8 cellular contexts compared by ENCODE assay signal in genomic region chr1:89994805-89995594, GRCh38. TPM values are rescaled to one million over a fixed set of nuclear protein-coding genes. Genes with fewer than 3 reads are reported as not detected.
A peak's percentile ranks its signal among the peaks of the same experiment; 100 is the strongest.
DNase-seq lines count a peak whose midpoint lies in the region; ATAC-seq and TF ChIP-seq lines count a peak whose summit lies in the region.

ZNF326 (plus strand) TSS chr1:89995110; CDS start chr1:89995258, 148 bp downstream.

- WGBS in trophoblast cell (ENCODE audit: extremely low coverage, insufficient coverage, insufficient read length) = no CpG with 5 or more reads among the region's 88 CpGs
- 1% methylated on average over 40 of the region's 88 CpGs; no CpG with 5 or more reads in 1 of the 2 donors for WGBS in transverse colon (ENCODE audit: low coverage in 1 of 2), 2 donors

- peaks cover 9% of the 10 kb centered on the region for H3K79me2 ChIP-seq in trophoblast cell (ENCODE audit: control insufficient read depth, insufficient read depth, low read length, poor library complexity)

- ATAC-seq in HG02759 (IDR thresholded peaks at IDR 0.05; ENCODE audit: unreplicated experiment) = peak; percentile 97
- ATAC-seq in activated naive CD8-positive, alpha-beta T cell treated with anti-CD3 and anti-CD28 coated beads, Interleukin-2, amount 50 U/mL, for 24 hours = peak; percentile 95

- H2AFZ ChIP-seq in trophoblast cell (ENCODE audit: insufficient read depth, low read length, poor library complexity) = peak within 1 kb of the TSS; percentile 81

- peak within 1 kb of the TSS; percentile 97 for H3K4ac ChIP-seq in trophoblast cell (ENCODE audit: low read depth, low read length)

- no peaks in the 10 kb centered on the region for H3K36me3 ChIP-seq in trophoblast cell (ENCODE audit: control insufficient read depth in 1 of 2, insufficient read depth in 2 of 2, low read length in 2 of 2)
- no peaks in the 10 kb centered on the region for H3K36me3 ChIP-seq in transverse colon

- H3K4me3 Mint-ChIP-seq in activated naive CD8-positive, alpha-beta T cell treated with anti-CD3 and anti-CD28 coated beads, Interleukin-2, amount 50 U/mL, for 24 hours = peak within 1 kb of the TSS; percentile 89

- in situ Hi-C loops in transverse colon (cut with MboI; ENCODE audit: low pct_ligation_motif_present in 1 of 4, low pct_unique_long_range_greater_than_20kb in 1 of 4, low sequenced_read_pairs in 3 of 4) = loop anchor here in 3 of 4 donors (25.0 kb wide), 3 partner anchors 358 to 508 kb away; partner anchors contain the start of genes LRRC8B (in 1 of the 3) and LRRC8C (in 1 of the 3)

- no peak within 1 kb of the TSS for H3K23ac ChIP-seq in trophoblast cell (ENCODE audit: low read length)

- H4K12ac ChIP-seq in trophoblast cell (ENCODE audit: low read depth, low read length) = peak within 1 kb of the TSS; percentile 86

- intact Hi-C loops in cardiac septum (cut with DNase I) = loop anchor here (1.0 to 10.0 kb wide), 2 partner anchors 174 to 360 kb away; partner anchors contain the start of genes LRRC8C and LRRC8D
- intact Hi-C loops in transverse colon (cut with DNase I; ENCODE audit: low total_unique reads) = no loop called here

- DNase-seq in NCI-H128 (lab: John Stamatoyannopoulos, UW; ENCODE audit: unreplicated experiment) = peak; percentile 88
- DNase-seq in SW480 (ENCODE audit: low spot score) = peak; percentile 96
- peak; percentile 96 for DNase-seq in activated naive CD8-positive, alpha-beta T cell treated with anti-CD3 and anti-CD28 coated beads, Interleukin-2, amount 50 U/mL, for 24 hours
- DNase-seq in cardiac septum (ENCODE audit: low spot score) = peak; percentile 98
- peak; percentile 96 to 98 for DNase-seq in trophoblast cell
- DNase-seq in transverse colon = peak; percentile 97

- peak within 1 kb of the TSS; percentile 41 for H2BK12ac ChIP-seq in trophoblast cell (ENCODE audit: low read length)

- peak within 1 kb of the TSS; percentile 91 for H2BK5ac ChIP-seq in trophoblast cell (ENCODE audit: low read depth, low read length, poor library complexity)

- H3K27ac ChIP-seq in trophoblast cell (ENCODE audit: low read depth, low read length) (peak within 1 kb of the TSS; percentile 92), transverse colon (peak within 1 kb of the TSS; percentile 97 to 99 (median 97))

- TF ChIP-seq EP300 in transverse colon (IDR thresholded peaks at IDR 0.05; ENCODE audit: low read depth) = no peak

- H3K9ac ChIP-seq in trophoblast cell (ENCODE audit: low read length) = peak within 1 kb of the TSS; percentile 92

- H3K14ac ChIP-seq in trophoblast cell (ENCODE audit: low read length) = peak within 1 kb of the TSS; percentile 97

- H3K9me3 ChIP-seq in trophoblast cell (ENCODE audit: insufficient read depth, low read depth, low read length) = no peaks in the 10 kb centered on the region
- no peaks in the 10 kb centered on the region for H3K9me3 ChIP-seq in transverse colon

- peaks cover 5% of the 10 kb centered on the region for H3K27me3 Mint-ChIP-seq in activated naive CD8-positive, alpha-beta T cell treated with anti-CD3 and anti-CD28 coated beads, Interleukin-2, amount 50 U/mL, for 24 hours

- H3K27ac Mint-ChIP-seq in activated naive CD8-positive, alpha-beta T cell treated with anti-CD3 and anti-CD28 coated beads, Interleukin-2, amount 50 U/mL, for 24 hours = peak within 1 kb of the TSS; percentile 79

- H2BK120ac ChIP-seq in trophoblast cell (ENCODE audit: insufficient read depth, low read length, poor library complexity) = peak within 1 kb of the TSS; percentile 91

- H2AK5ac ChIP-seq in trophoblast cell (ENCODE audit: low read length) = no peak within 1 kb of the TSS

- H3K4me3 ChIP-seq in trophoblast cell (ENCODE audit: low read depth, low read length) (peak within 1 kb of the TSS; percentile 94), transverse colon (peak within 1 kb of the TSS; percentile 67 to 99 (median 84))

- H3K4me2 ChIP-seq in trophoblast cell (ENCODE audit: low read length) = peak within 1 kb of the TSS; percentile 56

- peak within 1 kb of the TSS; percentile 73 for H3K18ac ChIP-seq in trophoblast cell (ENCODE audit: low read length)

- H3K27me3 ChIP-seq in trophoblast cell (ENCODE audit: insufficient read depth, low read length) (no peaks in the 10 kb centered on the region), transverse colon (no peaks in the 10 kb centered on the region)

- peaks cover 47% of the 10 kb centered on the region for H3K4me1 Mint-ChIP-seq in activated naive CD8-positive, alpha-beta T cell treated with anti-CD3 and anti-CD28 coated beads, Interleukin-2, amount 50 U/mL, for 24 hours

- H4K8ac ChIP-seq in trophoblast cell (ENCODE audit: low read depth, low read length) = peak within 1 kb of the TSS; percentile 91

- H3K79me1 ChIP-seq in trophoblast cell (ENCODE audit: low read length) = peaks cover 6% of the 10 kb centered on the region

- TF ChIP-seq CTCF in GM12873 (IDR thresholded peaks at IDR 0.05; ENCODE audit: insufficient read depth, low read depth, low read length, missing control alignments) = peak; percentile 4
- no peak for TF ChIP-seq CTCF in transverse colon (IDR thresholded peaks at IDR 0.05)

- H3K4me1 ChIP-seq in trophoblast cell (ENCODE audit: control insufficient read depth in 1 of 2, insufficient read depth in 2 of 2, low read length in 2 of 2) = peaks cover 5 to 6% of the 10 kb centered on the region in 2 experiments
- H3K4me1 ChIP-seq in transverse colon = peaks cover 13 to 70% (median 46%) of the 10 kb centered on the region in 4 donors

- TF ChIP-seq POLR2A in transverse colon (IDR thresholded peaks at IDR 0.05) = peak; percentile 98

- peak within 1 kb of the TSS; percentile 96 for H4K91ac ChIP-seq in trophoblast cell (ENCODE audit: low read depth, low read length)

- peaks cover 24% of the 10 kb centered on the region for H3K36me3 Mint-ChIP-seq in activated naive CD8-positive, alpha-beta T cell treated with anti-CD3 and anti-CD28 coated beads, Interleukin-2, amount 50 U/mL, for 24 hours (ENCODE audit: low read depth)

- H3K9me3 Mint-ChIP-seq in activated naive CD8-positive, alpha-beta T cell treated with anti-CD3 and anti-CD28 coated beads, Interleukin-2, amount 50 U/mL, for 24 hours = no peaks in the 10 kb centered on the region

RNA-seq across cellular contexts. Expression of gene ZNF326, which starts in this region (rescaled TPM):
- total RNA-seq in cardiac septum (14.0 TPM), transverse colon (10 to 100 TPM; 32.4 to 59.1 (median 39.9) TPM)
- 26.8 and 27.1 TPM in 2 replicates for polyA plus RNA-seq in trophoblast cell (2013)

Comparison
In these comparisons a context has a peak if more than half of its experiments do, and no peak if none do; other contexts are left out.
1. Peak in every context shown above with its lines: DNase-seq, ATAC-seq, H3K4me3 ChIP-seq and H3K27ac ChIP-seq.